ENCODE assay signal across 8 cellular contexts in genomic region chr11:3837793-3838192, GRCh38.
DNase-seq lines count a peak whose midpoint lies in the region; ATAC-seq and FAIRE-seq lines count a peak whose summit lies in the region.

No MANE protein-coding gene starts in this region.

- no peak for DNase-seq in GM18507 (ENCODE audit: extremely low spot score, insufficient read length, low read depth)
- peak; percentile 98 for DNase-seq in SKM-1 treated with dmso at 0.1 percent for 144 hours (lab: John Stamatoyannopoulos, UW; ENCODE audit: unreplicated experiment)
- peak; percentile 75 for DNase-seq in globus pallidus (ENCODE audit: low spot score)
- DNase-seq in stimulated activated naive CD8-positive, alpha-beta T cell treated with anti-CD3 and anti-CD28 coated beads, Interleukin-15, amount 100 ng/mL, for 72 hours: no peak
- DNase-seq in activated CD4-positive, CD25-positive, alpha-beta regulatory T cell treated with anti-CD3 and anti-CD28 coated beads, Interleukin-2, amount 50 U/mL, for 72 hours: no peak

- H3K9me3 Mint-ChIP-seq in stimulated activated naive CD8-positive, alpha-beta T cell treated with anti-CD3 and anti-CD28 coated beads, Interleukin-15, amount 100 ng/mL, for 72 hours: no peaks in the 10 kb centered on the region

- ATAC-seq in stimulated activated naive CD8-positive, alpha-beta T cell treated with anti-CD3 and anti-CD28 coated beads, Interleukin-15, amount 100 ng/mL, for 72 hours: no peak
- no peak for ATAC-seq in HG03139 (IDR thresholded peaks at IDR 0.05; ENCODE audit: unreplicated experiment)
- ATAC-seq in GM19467 (IDR thresholded peaks at IDR 0.05; ENCODE audit: unreplicated experiment): no peak
- ATAC-seq in HG03442 (IDR thresholded peaks at IDR 0.05; ENCODE audit: unreplicated experiment): no peak

- FAIRE-seq in GM18507 (lab: Jason Lieb, UNC): peak; percentile 62

- no peaks in the 10 kb centered on the region for H3K27me3 Mint-ChIP-seq in stimulated activated naive CD8-positive, alpha-beta T cell treated with anti-CD3 and anti-CD28 coated beads, Interleukin-15, amount 100 ng/mL, for 72 hours

- H3K27ac Mint-ChIP-seq in stimulated activated naive CD8-positive, alpha-beta T cell treated with anti-CD3 and anti-CD28 coated beads, Interleukin-15, amount 100 ng/mL, for 72 hours: peak overlapping the region; percentile 72 to 79

- H3K4me3 Mint-ChIP-seq in stimulated activated naive CD8-positive, alpha-beta T cell treated with anti-CD3 and anti-CD28 coated beads, Interleukin-15, amount 100 ng/mL, for 72 hours: peak overlapping the region; percentile 83 to 95

- peaks cover 74% of the 10 kb centered on the region for H3K4me1 Mint-ChIP-seq in stimulated activated naive CD8-positive, alpha-beta T cell treated with anti-CD3 and anti-CD28 coated beads, Interleukin-15, amount 100 ng/mL, for 72 hours

Comparison
In these comparisons a context has a peak if more than half of its experiments do, and no peak if none do; other contexts are left out.
1. DNase-seq: peak in SKM-1 treated with dmso at 0.1 percent for 144 hours (single experiment) and globus pallidus (single experiment); none in GM18507 (single experiment), stimulated activated naive CD8-positive, alpha-beta T cell treated with anti-CD3 and anti-CD28 coated beads, Interleukin-15, amount 100 ng/mL, for 72 hours (0 of 2) and activated CD4-positive, CD25-positive, alpha-beta regulatory T cell treated with anti-CD3 and anti-CD28 coated beads, Interleukin-2, amount 50 U/mL, for 72 hours (single experiment).